Comparison of ENCODE assay signal across 1 cellular context in the genomic region with DNA sequence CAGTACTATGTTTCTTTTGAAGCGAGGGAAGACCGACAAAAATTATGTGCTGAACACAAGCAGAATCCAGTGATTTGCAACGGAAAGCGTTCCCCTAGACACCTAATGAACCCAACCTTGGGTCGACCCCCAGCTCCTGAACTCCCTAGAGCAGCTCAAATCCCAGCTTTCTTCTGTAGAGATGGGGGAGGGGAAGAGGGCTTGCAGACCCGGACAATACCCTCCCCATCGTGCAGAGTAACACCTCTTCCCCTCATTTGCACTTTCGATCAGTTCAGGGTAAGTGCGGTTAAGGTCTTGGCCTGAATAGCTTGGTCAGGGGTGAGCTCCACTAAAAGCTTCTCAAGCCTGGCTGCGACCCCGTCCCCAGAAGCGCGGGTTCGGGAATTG.
TF ChIP-seq lines count a peak whose summit lies in the region.

No MANE protein-coding gene starts in this region.

TF ChIP-seq in WTC11, 78 proteins besides CTCF, POLR2A, EP300 and RAD21 (continued from another document):
- no peak for TF ChIP-seq ARID4B (CRISPR knock-in tag; IDR thresholded peaks at IDR 0.05; ENCODE audit: borderline replicate concordance)
- no peak for TF ChIP-seq E2F1 (CRISPR knock-in tag; IDR thresholded peaks at IDR 0.05)
- TF ChIP-seq AFF4 (CRISPR knock-in tag; IDR thresholded peaks at IDR 0.05; ENCODE audit: borderline replicate concordance): no peak
